ENCODE assay signal across 14 cellular contexts in genomic region chr5:25107878-25108277, GRCh38.
"Had no signal": no experiment of that assay in that cellular context is flagged by ENCODE, and none has a peak within 500 bp of the region (broad histone marks: within the 10 kb centered on the region; RNA-seq: fewer than 3 reads in every experiment).

No MANE protein-coding gene starts in this region.

- H3K27ac ChIP-seq: epithelial cell of prostate, gastrocnemius medialis, lower lobe of right lung, prostate gland, right lobe of liver, suprapubic skin had no signal

- H3K27me3 ChIP-seq: gastrocnemius medialis, right lobe of liver, suprapubic skin had no signal

- H3K4me3 ChIP-seq: gastrocnemius medialis, lower lobe of right lung, prostate gland, right lobe of liver, suprapubic skin had no signal

- H3K9me3 ChIP-seq: gastrocnemius medialis, lower lobe of right lung, prostate gland, right lobe of liver had no signal

- DNase-seq: activated CD4-positive, alpha-beta T cell treated with anti-CD3 and anti-CD28 coated beads, Interleukin-2, amount 50 U/mL, for 1 hour; activated CD8-positive, alpha-beta memory T cell treated with anti-CD3 and anti-CD28 coated beads for 24 hours; activated naive CD4-positive, alpha-beta T cell; activated naive CD8-positive, alpha-beta T cell treated with anti-CD3 and anti-CD28 coated beads, Interleukin-2, amount 10 ng/mL, durations not matched to agents 7 days and 5 days; dermis blood vessel endothelial cell; effector memory CD8-positive, alpha-beta T cell; gastrocnemius medialis; left cardiac atrium; lower lobe of right lung; nephron progenitor cell; right lobe of liver had no signal

- H3K36me3 ChIP-seq: gastrocnemius medialis, lower lobe of right lung, prostate gland, right lobe of liver, suprapubic skin had no signal

- H3K4me1 ChIP-seq: gastrocnemius medialis, lower lobe of right lung, prostate gland, right lobe of liver, suprapubic skin had no signal
